8 cellular contexts compared by ENCODE assay signal in the genomic region with DNA sequence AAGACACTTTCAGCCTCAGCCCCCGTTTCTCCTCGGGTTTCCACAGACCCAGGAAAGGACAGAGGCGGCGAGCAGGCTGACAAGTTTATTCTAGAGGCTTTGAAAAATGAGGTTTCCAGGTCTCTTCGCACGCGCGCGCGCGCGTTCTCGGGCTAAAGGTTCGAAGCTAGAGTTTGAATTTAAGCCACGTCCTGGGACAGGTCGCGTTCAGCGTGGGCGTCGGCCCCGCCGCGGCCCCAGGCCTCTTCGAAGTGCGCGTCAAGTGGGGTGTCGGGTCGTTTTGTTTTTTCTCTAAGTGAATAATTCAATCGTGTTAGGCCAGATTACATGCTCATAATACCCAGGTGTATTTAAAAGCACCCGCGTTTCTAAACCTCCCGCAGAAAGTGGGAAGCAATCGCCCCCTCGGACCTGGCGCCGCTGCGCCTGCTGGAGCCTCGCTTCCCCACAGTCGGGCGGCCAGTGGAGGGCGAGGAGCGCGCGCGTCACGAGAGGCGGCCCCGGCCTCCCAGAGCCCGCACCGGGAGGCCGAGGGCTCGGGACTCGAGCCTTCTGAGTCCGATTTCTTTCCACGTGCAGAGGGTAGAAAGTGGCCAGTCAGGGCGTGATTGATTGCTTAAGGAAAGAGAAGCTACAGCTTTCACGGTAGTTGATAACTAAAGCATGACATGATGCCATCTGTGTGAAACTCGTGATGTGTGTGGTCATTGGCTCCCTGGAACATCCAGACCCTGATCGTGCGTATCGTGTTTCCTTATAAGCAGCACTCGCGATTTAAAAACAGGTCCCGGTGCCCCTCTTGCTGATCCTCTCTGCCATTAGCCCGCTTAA. TPM values are rescaled to one million over a fixed set of nuclear protein-coding genes. Genes with fewer than 3 reads are reported as not detected.
DNase-seq lines count a peak whose midpoint lies in the region; ATAC-seq, FAIRE-seq and TF ChIP-seq lines count a peak whose summit lies in the region.

No MANE protein-coding gene starts in this region.

- peak; percentile 18 for FAIRE-seq in bronchial epithelial cell (lab: Jason Lieb, UNC)
- no peak for FAIRE-seq in keratinocyte (lab: Jason Lieb, UNC)

- H2AFZ ChIP-seq in keratinocyte (ENCODE audit: control insufficient read depth, low read length), result peak overlapping the region; percentile 76

- no peaks in the 10 kb centered on the region for H3K9me1 ChIP-seq in keratinocyte (ENCODE audit: control insufficient read depth, extremely low read depth, insufficient read depth, low read length)

- WGBS in spleen, 5 donors, result 3 to 4% (median 4%) methylated on average over 44 to 65 of the region's 65 CpGs

- no peaks in the 10 kb centered on the region for H4K20me1 ChIP-seq in keratinocyte (ENCODE audit: control insufficient read depth, extremely low read depth, insufficient read depth, low read length)

- H3K79me2 ChIP-seq in keratinocyte (ENCODE audit: control insufficient read depth, insufficient read depth, low read length), result no peaks in the 10 kb centered on the region

- ATAC-seq in GM18505 (IDR thresholded peaks at IDR 0.05; ENCODE audit: unreplicated experiment), result no peak

- peaks cover 21% of the 10 kb centered on the region for H3K4me1 ChIP-seq in keratinocyte (ENCODE audit: control insufficient read depth, extremely low read depth, insufficient read depth, low read length)
- H3K4me1 ChIP-seq in spleen, result peaks cover 3 to 30% (median 25%) of the 10 kb centered on the region in 6 donors

- peak overlapping the region; percentile 93 for H3K4me2 ChIP-seq in keratinocyte (ENCODE audit: control insufficient read depth, extremely low read depth, insufficient read depth, low read depth, low read length)

- no peak overlapping the region for H3K27ac ChIP-seq in keratinocyte (ENCODE audit: control insufficient read depth, insufficient read depth, low read length)
- no peak overlapping the region for H3K27ac ChIP-seq in spleen

- H3K27me3 ChIP-seq in bronchial epithelial cell (ENCODE audit: control insufficient read depth, insufficient read depth, low read length) (no peaks in the 10 kb centered on the region), keratinocyte (ENCODE audit: control insufficient read depth, extremely low read depth, insufficient read depth, low read length) (peaks cover 24% of the 10 kb centered on the region), spleen (replicated peaks in 1 of 7) (peaks cover 7 to 71% (median 62%) of the 10 kb centered on the region in 7 donors)

- DNase-seq in HK-2 (ENCODE audit: unreplicated experiment) (peak; percentile 26), bronchial epithelial cell (ENCODE audit: low read depth) (no peak), keratinocyte (ENCODE audit: low read depth, low spot score) (no peak), spleen (no peak), NCI-H1105 treated with DMSO at 0.1 percent for 48 hours (lab: John Stamatoyannopoulos, UW) (no peak)
- no peak for DNase-seq in activated CD4-positive, alpha-beta T cell treated with anti-CD3 and anti-CD28 coated beads, Interleukin-2, amount 50 U/mL, for 4 hours
- DNase-seq in activated CD4-positive, alpha-beta T cell treated with anti-CD3 and anti-CD28 coated beads for 1 hour, result no peak

- TF ChIP-seq CTCF in bronchial epithelial cell (IDR thresholded peaks at IDR 0.05; ENCODE audit: insufficient read depth, low read length, severe bottlenecking), result peak; percentile 4
- no peak for TF ChIP-seq CTCF in keratinocyte (optimal IDR thresholded peaks at IDR 0.05 in 1 of 3, IDR thresholded peaks at IDR 0.05 in 1 of 3, conservative IDR thresholded peaks at IDR 0.05 in 1 of 3; ENCODE audit: extremely low read depth in 1 of 3, insufficient read depth in 2 of 3, low read length in 3 of 3)
- no peak for TF ChIP-seq CTCF in spleen (IDR thresholded peaks at IDR 0.05 in 8 of 11, conservative IDR thresholded peaks at IDR 0.05 in 3 of 11)

- no peak for TF ChIP-seq POLR2A in spleen (IDR thresholded peaks at IDR 0.05)
- no peak for TF ChIP-seq POLR2A in GM18505 (IDR thresholded peaks at IDR 0.05; ENCODE audit: borderline replicate concordance, extremely low read depth, insufficient read depth, insufficient read length)

- dilution Hi-C loops in keratinocyte (cut with MboI; ENCODE audit: extremely low pct_ligation_motif_present, low sequenced_read_pairs), result no loop called here

- intact Hi-C loops in spleen (cut with DNase I; ENCODE audit: low total_unique reads), result no loop called here

- H3K9me3 ChIP-seq in keratinocyte (ENCODE audit: control insufficient read depth, low read depth, low read length), result no peaks in the 10 kb centered on the region
- no peaks in the 10 kb centered on the region for H3K9me3 ChIP-seq in spleen

- H3K4me3 ChIP-seq in bronchial epithelial cell (ENCODE audit: low read depth, low read length), result peak overlapping the region; percentile 50
- H3K4me3 ChIP-seq in keratinocyte (ENCODE audit: control insufficient read depth in 2 of 3, extremely low read depth in 1 of 3, insufficient read depth in 2 of 3, low read depth in 1 of 3, low read length in 3 of 3), result peak overlapping the region; percentile 19 to 68 (median 51)
- H3K4me3 ChIP-seq in spleen, result peak overlapping the region in 7 of 8 donors; percentile 22 to 64 (median 27)

- H3K9ac ChIP-seq in keratinocyte (ENCODE audit: control insufficient read depth, extremely low read depth, insufficient read depth, low read length), result peak overlapping the region; percentile 51

- H3K36me3 ChIP-seq in bronchial epithelial cell (ENCODE audit: control insufficient read depth, insufficient read depth, low read length) (no peaks in the 10 kb centered on the region), keratinocyte (ENCODE audit: control insufficient read depth in 2 of 2, extremely low read depth in 1 of 2, insufficient read depth in 2 of 2, low read length in 2 of 2) (no peaks in the 10 kb centered on the region), spleen (no peaks in the 10 kb centered on the region)

RNA-seq across cellular contexts. Expression of a gene that starts 15.8 kb away (rescaled TPM):
- 4.5 and 15.4 TPM in 2 replicates for total RNA-seq in bronchial epithelial cell
- not detected in 3 replicates for polyA plus RNA-seq in keratinocyte
- polyA plus RNA-seq in keratinocyte (2011; ENCODE audit: low read depth), result not detected
- not detected in 2 replicates for polyA plus RNA-seq in keratinocyte (2011; cell fraction: cytosol; rRNA removed)
- 0.04 and 0.07 TPM in 2 replicates for polyA plus RNA-seq in keratinocyte (2011; cell fraction: nucleus; rRNA removed)
- 0.08 TPM in 1 of 2 replicates, not detected in the other for polyA plus RNA-seq in keratinocyte (2012; ENCODE audit: low replicate concordance)
- polyA minus RNA-seq in keratinocyte, result not detected in 3 replicates
- not detected for polyA minus RNA-seq in keratinocyte (2011; cell fraction: cytosol; rRNA and poly(A)+ RNA removed)
- polyA minus RNA-seq in keratinocyte (2011; cell fraction: nucleus; rRNA and poly(A)+ RNA removed), result not detected in 2 replicates
- total RNA-seq in spleen, result under 1 TPM in 2 of 7 donors, not detected in 5; 0.10 to 0.43 TPM
- under 1 TPM; 0.02 to 0.54 (median 0.05) TPM for polyA plus RNA-seq in spleen
